ENCODE assay signal across 8 cellular contexts in genomic region chr2:199455533-199456382, GRCh38. TPM values are rescaled to one million over a fixed set of nuclear protein-coding genes. Genes with fewer than 3 reads are reported as not detected.
DNase-seq lines count a peak whose midpoint lies in the region; ATAC-seq and TF ChIP-seq lines count a peak whose summit lies in the region.

No MANE protein-coding gene starts in this region.

- DNase-seq in cardiac muscle cell (ENCODE audit: low read depth in 1 of 2, low spot score in 1 of 2): peak; percentile 30 to 59
- no peak for DNase-seq in Right ventricle myocardium superior
- DNase-seq in NCI-H2081 (lab: John Stamatoyannopoulos, UW): peak; percentile 88 to 96
- DNase-seq in astrocyte of the spinal cord (ENCODE audit: low read depth, low spot score): no peak
- peak; percentile 85 to 90 (median 85) for DNase-seq in right lobe of liver
- DNase-seq in activated T-helper 2 cell treated with anti-CD3 and anti-CD28 coated beads, Interferon-gamma antibody, Interleukin-2, Interleukin-4, amounts not matched to agents 10 μg/mL and 5 μg/mL and 100 μg/mL, durations not matched to agents 14 hours and 24 hours and 36 hours (ENCODE audit: low spot score): no peak
- no peak for DNase-seq in NCI-H446 treated with DMSO at 0.1 percent for 48 hours (lab: John Stamatoyannopoulos, UW)

- TF ChIP-seq CTCF in cardiac muscle cell (IDR thresholded peaks at IDR 0.05; ENCODE audit: low read depth, low read length): no peak
- TF ChIP-seq CTCF in astrocyte of the spinal cord (IDR thresholded peaks at IDR 0.05; ENCODE audit: low read depth, low read length): no peak
- TF ChIP-seq CTCF in right lobe of liver (IDR thresholded peaks at IDR 0.05): no peak

- H3K9me3 ChIP-seq in cardiac muscle cell (ENCODE audit: low read depth) (no peaks in the 10 kb centered on the region), right lobe of liver (no peaks in the 10 kb centered on the region)

- no peak for ATAC-seq in Right ventricle myocardium superior (ENCODE audit: poor library complexity)
- ATAC-seq in right lobe of liver: peak; percentile 67 to 84 (median 79)
- no peak for ATAC-seq in GM21576 (IDR thresholded peaks at IDR 0.05; ENCODE audit: unreplicated experiment)

- H3K4me1 ChIP-seq in cardiac muscle cell (ENCODE audit: low read depth) (peaks cover 9% of the 10 kb centered on the region), right lobe of liver (peaks cover 0 to 23% (median 8%) of the 10 kb centered on the region in 4 donors)

- no peaks in the 10 kb centered on the region for H3K36me3 ChIP-seq in cardiac muscle cell
- H3K36me3 ChIP-seq in right lobe of liver: no peaks in the 10 kb centered on the region

- 2% methylated on average over 29 of the region's 56 CpGs for WGBS in right lobe of liver (ENCODE audit: insufficient coverage, low coverage, low lambda C conversion rate, missing lambda C conversion rate)

- H3K4me3 Mint-ChIP-seq in activated T-helper 2 cell treated with anti-CD3 and anti-CD28 coated beads, Interferon-gamma antibody, Interleukin-2, Interleukin-4, amounts not matched to agents 10 μg/mL and 5 μg/mL and 100 μg/mL, durations not matched to agents 14 hours and 24 hours and 36 hours (ENCODE audit: low read depth): no peak overlapping the region

- peaks cover 17% of the 10 kb centered on the region for H3K4me1 Mint-ChIP-seq in activated T-helper 2 cell treated with anti-CD3 and anti-CD28 coated beads, Interferon-gamma antibody, Interleukin-2, Interleukin-4, amounts not matched to agents 10 μg/mL and 5 μg/mL and 100 μg/mL, durations not matched to agents 14 hours and 24 hours and 36 hours (ENCODE audit: low read depth)

- TF ChIP-seq POLR2A in right lobe of liver (IDR thresholded peaks at IDR 0.05): peak; percentile 81

- H3K36me3 Mint-ChIP-seq in activated T-helper 2 cell treated with anti-CD3 and anti-CD28 coated beads, Interferon-gamma antibody, Interleukin-2, Interleukin-4, amounts not matched to agents 10 μg/mL and 5 μg/mL and 100 μg/mL, durations not matched to agents 14 hours and 24 hours and 36 hours (ENCODE audit: low read depth): no peaks in the 10 kb centered on the region

- H3K27ac ChIP-seq in cardiac muscle cell (no peak overlapping the region), right lobe of liver (no peak overlapping the region)

- no peaks in the 10 kb centered on the region for H3K9me3 Mint-ChIP-seq in activated T-helper 2 cell treated with anti-CD3 and anti-CD28 coated beads, Interferon-gamma antibody, Interleukin-2, Interleukin-4, amounts not matched to agents 10 μg/mL and 5 μg/mL and 100 μg/mL, durations not matched to agents 14 hours and 24 hours and 36 hours

- H3K27me3 Mint-ChIP-seq in activated T-helper 2 cell treated with anti-CD3 and anti-CD28 coated beads, Interferon-gamma antibody, Interleukin-2, Interleukin-4, amounts not matched to agents 10 μg/mL and 5 μg/mL and 100 μg/mL, durations not matched to agents 14 hours and 24 hours and 36 hours (ENCODE audit: low read depth): peaks cover 55% of the 10 kb centered on the region

- intact Hi-C loops in Right ventricle myocardium superior (cut with DNase I): no loop called here
- intact Hi-C loops in right lobe of liver (cut with DNase I): no loop called here
- intact Hi-C loops in activated T-helper 2 cell treated with anti-CD3 and anti-CD28 coated beads, Interferon-gamma antibody, Interleukin-2, Interleukin-4, amounts not matched to agents 10 μg/mL and 5 μg/mL and 100 μg/mL, durations not matched to agents 14 hours and 24 hours and 36 hours (cut with micrococcal nuclease): loop anchor here (2.0 kb wide), 1 partner anchor 15 kb away; no protein-coding TSS in a partner anchor

- H3K27me3 ChIP-seq in cardiac muscle cell: peaks cover 61% of the 10 kb centered on the region
- H3K27me3 ChIP-seq in right lobe of liver: peaks cover 4 to 10% of the 10 kb centered on the region in 2 donors

- H3K27ac Mint-ChIP-seq in activated T-helper 2 cell treated with anti-CD3 and anti-CD28 coated beads, Interferon-gamma antibody, Interleukin-2, Interleukin-4, amounts not matched to agents 10 μg/mL and 5 μg/mL and 100 μg/mL, durations not matched to agents 14 hours and 24 hours and 36 hours: no peak overlapping the region

- H3K4me3 ChIP-seq in cardiac muscle cell (peak overlapping the region; percentile 23), astrocyte of the spinal cord (ENCODE audit: low read depth, low read length) (peak overlapping the region; percentile 70), right lobe of liver (peak overlapping the region; percentile 35 to 53 (median 36))

- in situ Hi-C loops in astrocyte of the spinal cord (cut with HindIII; ENCODE audit: low sequenced_read_pairs): no loop called here

RNA-seq across cellular contexts. Expression of gene SATB2, which starts 2.0 kb away (rescaled TPM):
- total RNA-seq in cardiac muscle cell: 1.4 and 1.5 TPM in 2 replicates
- polyA plus RNA-seq in cardiac muscle cell: 0.89 and 1.0 TPM in 2 replicates
- total RNA-seq in Right ventricle myocardium superior: 1.3 TPM
- 1 to 10 TPM; 3.3 to 8.5 (median 6.0) TPM for total RNA-seq in right lobe of liver
- 0.05 TPM in 2 replicates for total RNA-seq in activated T-helper 2 cell treated with anti-CD3 and anti-CD28 coated beads, Interferon-gamma antibody, Interleukin-2, Interleukin-4, amounts not matched to agents 10 μg/mL and 5 μg/mL and 100 μg/mL, durations not matched to agents 14 hours and 24 hours and 36 hours

Comparison
In these comparisons a context has a peak if more than half of its experiments do, and no peak if none do; other contexts are left out.
1. DNase-seq: peak in cardiac muscle cell (2 of 2), NCI-H2081 (2 of 2) and right lobe of liver (3 of 3); none in Right ventricle myocardium superior (single experiment), astrocyte of the spinal cord (single experiment), activated T-helper 2 cell treated with anti-CD3 and anti-CD28 coated beads, Interferon-gamma antibody, Interleukin-2, Interleukin-4, amounts not matched to agents 10 μg/mL and 5 μg/mL and 100 μg/mL, durations not matched to agents 14 hours and 24 hours and 36 hours (single experiment) and NCI-H446 treated with DMSO at 0.1 percent for 48 hours (single experiment).
2. ATAC-seq: peak in right lobe of liver (4 of 4); none in Right ventricle myocardium superior (single experiment) and GM21576 (single experiment).
3. Peak in every context shown above with its lines, with median percentiles within 50 percentile points of each other: H3K4me3 ChIP-seq.